In the genomic region with DNA sequence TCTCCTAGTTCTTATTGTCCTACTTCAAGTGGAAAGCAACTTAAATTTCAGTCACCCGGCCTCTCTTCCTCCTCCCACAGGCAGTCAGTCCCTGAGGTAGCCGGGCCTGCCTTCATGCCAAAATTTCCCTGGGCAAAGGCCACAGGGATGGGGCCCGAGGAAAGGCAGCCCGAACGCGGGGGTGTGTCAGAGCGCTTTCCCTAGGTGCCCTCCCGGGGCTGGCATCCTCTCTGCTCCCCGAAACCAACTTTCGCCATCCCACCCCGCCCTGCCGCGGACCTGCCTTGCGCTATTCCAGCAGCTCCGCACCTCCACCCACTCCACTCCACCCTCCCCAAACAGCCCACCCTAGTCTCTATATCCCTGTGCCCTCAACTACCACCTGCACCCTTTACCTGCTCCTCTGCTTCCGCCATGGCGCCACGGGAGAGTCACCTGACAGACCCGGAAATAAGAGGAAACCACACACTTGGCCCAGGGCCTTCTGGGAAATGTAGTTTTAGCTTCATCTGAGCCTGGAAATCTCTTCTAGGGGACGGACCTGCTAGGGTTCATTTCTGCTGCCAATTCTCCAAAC, we compare ENCODE assay signal across 8 cellular contexts.
DNase-seq lines count a peak whose midpoint lies in the region; ATAC-seq and TF ChIP-seq lines count a peak whose summit lies in the region.

Gene VPS41 (minus strand): TSS at position 433 of the 577 bp plus-strand sequence. CDS start 17 bp downstream, at position 416.

- peak; percentile 99 for ATAC-seq in HG03175 (IDR thresholded peaks at IDR 0.05; ENCODE audit: unreplicated experiment)

- H3K4me3 ChIP-seq in AG10803 (ENCODE audit: low read length) (peak within 1 kb of the TSS; percentile 88), coronary artery (peak within 1 kb of the TSS; percentile 95)

- TF ChIP-seq CTCF in AG10803 (conservative IDR thresholded peaks at IDR 0.05; ENCODE audit: low read length) = no peak
- TF ChIP-seq CTCF in coronary artery (IDR thresholded peaks at IDR 0.05) = no peak

- in situ Hi-C loops in GM18951 (cut with MboI; ENCODE audit: low sequenced_read_pairs, unreplicated experiment) = no loop called here

- DNase-seq in AG10803 (ENCODE audit: low read depth) = peak; percentile 65
- DNase-seq in NCI-H345 treated with DMSO at 0.1 percent for 48 hours (lab: John Stamatoyannopoulos, UW; ENCODE audit: unreplicated experiment) = peak; percentile 84
- DNase-seq in activated CD4-positive, alpha-beta T cell treated with anti-CD3 and anti-CD28 coated beads for 4 hours = peak; percentile 72 to 78
- DNase-seq in coronary artery (ENCODE audit: low spot score) = peak; percentile 82
- DNase-seq in left kidney (ENCODE audit: low read depth, low spot score) = peak; percentile 96
- DNase-seq in stimulated activated CD4-positive, alpha-beta T cell treated with anti-CD3 and anti-CD28 coated beads, Interleukin-1b, Interleukin-23, amount 100 ng/mL, for 48 hours = peak; percentile 78

- H3K27ac ChIP-seq in coronary artery = peak within 1 kb of the TSS; percentile 46 to 60

- TF ChIP-seq POLR2A in GM18951 (IDR thresholded peaks at IDR 0.05; ENCODE audit: extremely low read depth, insufficient read depth, insufficient read length) = peak; percentile 70

Comparison
In these comparisons a context has a peak if more than half of its experiments do, and no peak if none do; other contexts are left out.
1. Peak in every context shown above with its lines: DNase-seq, ATAC-seq, H3K4me3 ChIP-seq and H3K27ac ChIP-seq.